ENCODE assay signal across 8 cellular contexts in genomic region chr1:41122851-41123518, GRCh38.
A peak's percentile ranks its signal among the peaks of the same experiment; 100 is the strongest.
DNase-seq lines count a peak whose midpoint lies in the region; ATAC-seq and TF ChIP-seq lines count a peak whose summit lies in the region.

No MANE protein-coding gene starts in this region.

- no peak overlapping the region for H3K27ac ChIP-seq in WERI-Rb-1

- H3K27me3 ChIP-seq in WERI-Rb-1 (ENCODE audit: insufficient read depth, low read depth, severe bottlenecking) = no peaks in the 10 kb centered on the region

- peak; percentile 49 for ATAC-seq in stimulated activated naive CD8-positive, alpha-beta T cell treated with anti-CD3 and anti-CD28 coated beads, Interleukin-15, Interleukin-2, amounts not matched to agents 100 U/mL and 50 U/mL, for 24 hours

- no peaks in the 10 kb centered on the region for H3K9me3 ChIP-seq in WERI-Rb-1 (ENCODE audit: severe bottlenecking)

- TF ChIP-seq CTCF in LNCAP (IDR thresholded peaks at IDR 0.05) (peak; percentile 72), WERI-Rb-1 (IDR thresholded peaks at IDR 0.05; ENCODE audit: low read depth, low read length) (peak; percentile 55), GM13976 (IDR thresholded peaks at IDR 0.05; ENCODE audit: borderline replicate concordance, control extremely low read depth, extremely low read depth, insufficient read depth, missing control alignments) (no peak)

- in situ Hi-C loops in GM13976 (cut with MboI; ENCODE audit: low sequenced_read_pairs, unreplicated experiment) = no loop called here

- H3K4me3 ChIP-seq in WERI-Rb-1 (ENCODE audit: low read depth, low read length) = no peak overlapping the region

- peaks cover 18% of the 10 kb centered on the region for H3K36me3 ChIP-seq in WERI-Rb-1

- DNase-seq in NCI-H1105 treated with DMSO at 0.1 percent for 48 hours (lab: John Stamatoyannopoulos, UW) = peak; percentile 12
- DNase-seq in NCI-H1105 (lab: John Stamatoyannopoulos, UW) = no peak
- peak; percentile 22 for DNase-seq in WERI-Rb-1
- peak; percentile 27 for DNase-seq in glomerular endothelial cell (ENCODE audit: extremely low read depth, low read depth, low spot score)
- DNase-seq in stimulated activated naive CD8-positive, alpha-beta T cell treated with anti-CD3 and anti-CD28 coated beads, Interleukin-15, Interleukin-2, amounts not matched to agents 100 U/mL and 50 U/mL, for 24 hours = no peak
- DNase-seq in GM13976 (ENCODE audit: low spot score) = no peak
- no peak for DNase-seq in NCI-H2107 (lab: John Stamatoyannopoulos, UW)

Comparison
In these comparisons a context has a peak if more than half of its experiments do, and no peak if none do; other contexts are left out.
1. DNase-seq: peak in NCI-H1105 treated with DMSO at 0.1 percent for 48 hours (single experiment), WERI-Rb-1 (single experiment) and glomerular endothelial cell (single experiment); none in NCI-H1105 (single experiment), stimulated activated naive CD8-positive, alpha-beta T cell treated with anti-CD3 and anti-CD28 coated beads, Interleukin-15, Interleukin-2, amounts not matched to agents 100 U/mL and 50 U/mL, for 24 hours (single experiment), GM13976 (single experiment) and NCI-H2107 (single experiment).